ENCODE assay signal across 1 cellular context in the genomic region with DNA sequence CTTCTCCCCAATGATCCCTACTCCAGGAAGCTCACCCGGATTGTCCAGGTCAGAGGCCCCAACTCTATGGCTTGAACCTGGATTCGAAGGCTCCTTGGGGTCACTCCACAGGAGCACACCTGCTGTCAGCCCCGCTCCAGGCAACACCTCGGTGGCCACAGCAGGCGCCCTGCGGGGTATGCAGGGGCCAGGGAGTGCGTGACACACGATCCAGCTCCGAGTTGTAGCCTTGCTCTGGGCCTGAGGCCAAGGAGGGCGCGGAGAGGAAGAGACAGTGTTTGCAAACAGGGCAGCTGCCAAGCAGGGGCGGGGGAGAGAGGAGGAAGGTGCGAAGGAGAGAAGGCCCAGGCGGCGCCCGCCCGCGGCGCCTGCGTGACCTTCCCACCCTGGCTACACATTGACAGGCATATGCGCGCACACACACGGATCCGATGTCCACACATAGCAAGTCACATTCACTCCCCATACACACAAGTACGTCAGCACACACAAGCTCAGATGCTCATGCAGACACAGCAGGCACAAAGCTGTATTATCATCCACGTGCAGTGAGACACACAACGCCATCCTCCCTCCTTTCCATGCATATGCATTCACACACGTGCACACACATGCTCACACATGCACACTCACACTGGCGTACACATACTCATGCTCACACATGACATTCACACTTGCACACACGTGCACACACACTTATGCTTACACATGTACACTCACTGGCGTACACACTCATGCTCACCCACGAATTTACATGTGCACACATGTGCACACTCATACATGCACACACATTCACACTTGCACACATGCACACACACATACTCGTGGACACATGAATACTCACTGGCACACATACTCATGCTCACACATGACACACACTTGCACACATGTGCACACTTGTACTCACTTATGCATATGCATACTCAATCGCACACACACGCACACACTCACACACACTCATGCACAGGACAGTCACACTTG.
TF ChIP-seq lines count a peak whose summit lies in the region.

No MANE protein-coding gene starts in this region.

TF ChIP-seq in A549, 52 proteins besides CTCF, POLR2A, EP300 and RAD21:
- TF ChIP-seq GATA3 (IDR thresholded peaks at IDR 0.05; ENCODE audit: borderline replicate concordance) (peak; percentile 73), JUN (IDR thresholded peaks at IDR 0.05) (0 out of 5 replicates have a peak, but pooled peaks of 1 of the 2 experiments have one; percentile 37), MAX (IDR thresholded peaks at IDR 0.05) (peak; percentile 99), CHD4 (IDR thresholded peaks at IDR 0.05; ENCODE audit: borderline replicate concordance) (no peak), ZNF302 (CRISPR knock-in tag; IDR thresholded peaks at IDR 0.05) (peak; percentile 17; the same call in 1 of the 2 replicates), EHF (CRISPR knock-in tag; IDR thresholded peaks at IDR 0.05) (peak; percentile 12), FOSL2 (IDR thresholded peaks at IDR 0.05) (no peak), FOSL2 (CRISPR knock-in tag; IDR thresholded peaks at IDR 0.05) (peak; percentile 70), PBX3 (IDR thresholded peaks at IDR 0.05) (peak; percentile 63), SMC3 (IDR thresholded peaks at IDR 0.05) (peak; percentile 13; the same call in 1 of the 3 replicates), HDAC2 (IDR thresholded peaks at IDR 0.05) (0 out of 2 replicates have a peak, but pooled peaks have one; percentile 43), TFCP2L1 (CRISPR knock-in tag; IDR thresholded peaks at IDR 0.05) (0 out of 2 replicates have a peak, but pooled peaks have one; percentile 59), NPAS2 (CRISPR knock-in tag; IDR thresholded peaks at IDR 0.05; ENCODE audit: borderline replicate concordance) (peak; percentile 73), HOXB5 (CRISPR knock-in tag; IDR thresholded peaks at IDR 0.05) (peak; percentile 78; the same call in 1 of the 2 replicates), CHD2 (IDR thresholded peaks at IDR 0.05; ENCODE audit: low read length, partially characterized antibody) (no peak), CEBPB (IDR thresholded peaks at IDR 0.05) (peak in 1 of 2 experiments; percentile 14; a peak in 1 of 4 replicates), HEYL (CRISPR knock-in tag; IDR thresholded peaks at IDR 0.05) (no peak), TP53 (CRISPR knock-in tag; IDR thresholded peaks at IDR 0.05) (no peak), KDM1A (IDR thresholded peaks at IDR 0.05; ENCODE audit: low read depth) (peak; percentile 70), RFX5 (IDR thresholded peaks at IDR 0.05) (0 out of 2 replicates have a peak, but pooled peaks have one; percentile 40), ESRRA (IDR thresholded peaks at IDR 0.05; ENCODE audit: borderline replicate concordance, low read length) (no peak), ZFP36 (IDR thresholded peaks at IDR 0.05; ENCODE audit: borderline replicate concordance, partially characterized antibody) (peak; percentile 66), MAZ (IDR thresholded peaks at IDR 0.05; ENCODE audit: borderline replicate concordance, low read depth, low read length) (peak; percentile 55; the same call in 1 of the 2 replicates), E2F6 (IDR thresholded peaks at IDR 0.05; ENCODE audit: borderline replicate concordance, low read depth) (peak; percentile 99), CBX8 (IDR thresholded peaks at IDR 0.05) (no peak), HOXB13 (CRISPR knock-in tag; IDR thresholded peaks at IDR 0.05; ENCODE audit: low read depth) (peak; percentile 58; the same call in 1 of the 2 replicates), FOSB (CRISPR knock-in tag; IDR thresholded peaks at IDR 0.05) (0 out of 2 replicates have a peak, but pooled peaks have one; percentile 36), RARB (CRISPR knock-in tag; IDR thresholded peaks at IDR 0.05) (peak; percentile 34; the same call in 1 of the 2 replicates)
- TF ChIP-seq, protein P1, sequence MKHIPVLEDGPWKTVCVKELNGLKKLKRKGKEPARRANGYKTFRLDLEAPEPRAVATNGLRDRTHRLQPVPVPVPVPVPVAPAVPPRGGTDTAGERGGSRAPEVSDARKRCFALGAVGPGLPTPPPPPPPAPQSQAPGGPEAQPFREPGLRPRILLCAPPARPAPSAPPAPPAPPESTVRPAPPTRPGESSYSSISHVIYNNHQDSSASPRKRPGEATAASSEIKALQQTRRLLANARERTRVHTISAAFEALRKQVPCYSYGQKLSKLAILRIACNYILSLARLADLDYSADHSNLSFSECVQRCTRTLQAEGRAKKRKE (CRISPR knock-in tag; IDR thresholded peaks at IDR 0.05; ENCODE audit: low read depth), result peak; percentile 58; the same call in 1 of the 2 replicates
- TF ChIP-seq, protein P2, sequence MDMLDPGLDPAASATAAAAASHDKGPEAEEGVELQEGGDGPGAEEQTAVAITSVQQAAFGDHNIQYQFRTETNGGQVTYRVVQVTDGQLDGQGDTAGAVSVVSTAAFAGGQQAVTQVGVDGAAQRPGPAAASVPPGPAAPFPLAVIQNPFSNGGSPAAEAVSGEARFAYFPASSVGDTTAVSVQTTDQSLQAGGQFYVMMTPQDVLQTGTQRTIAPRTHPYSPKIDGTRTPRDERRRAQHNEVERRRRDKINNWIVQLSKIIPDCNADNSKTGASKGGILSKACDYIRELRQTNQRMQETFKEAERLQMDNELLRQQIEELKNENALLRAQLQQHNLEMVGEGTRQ (IDR thresholded peaks at IDR 0.05), result peak; percentile 15; the same call in 1 of the 2 replicates
TF ChIP-seq in A549: peak in this region for 23.
